ENCODE assay signal across 8 cellular contexts in the genomic region with DNA sequence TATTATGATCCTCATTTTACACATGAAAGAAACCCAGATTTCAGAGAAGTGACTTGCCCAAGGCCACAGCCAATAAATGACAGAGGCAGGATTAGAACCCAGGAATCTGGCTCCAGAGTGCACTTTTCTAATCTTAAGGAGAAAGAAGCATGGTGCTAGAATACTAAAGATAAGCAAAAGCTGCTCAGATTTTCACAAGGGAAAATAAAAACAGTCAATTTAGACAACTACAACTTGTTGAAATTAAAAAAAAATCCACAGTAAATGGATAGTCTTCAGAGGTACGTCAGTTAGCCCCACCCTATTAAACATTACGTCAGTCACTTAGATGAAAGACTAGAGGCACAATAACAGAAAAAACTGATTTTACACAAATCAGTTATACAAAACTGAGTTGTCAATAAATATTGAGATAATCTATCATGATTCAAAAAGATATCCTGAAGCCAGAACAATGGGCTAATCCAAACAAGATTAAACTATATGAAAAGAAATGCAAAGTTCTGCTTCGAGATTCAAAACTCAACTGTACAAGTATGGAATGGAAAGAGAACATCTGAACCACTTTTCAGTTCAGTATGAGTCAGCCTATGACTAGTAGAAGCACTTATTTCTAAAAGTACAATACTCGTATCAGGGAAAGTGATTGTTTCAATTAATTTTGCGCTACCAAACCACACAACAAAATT. TPM values are rescaled to one million over a fixed set of nuclear protein-coding genes. Genes with fewer than 3 reads are reported as not detected.
DNase-seq lines count a peak whose midpoint lies in the region.

No MANE protein-coding gene starts in this region.

- H3K4ac ChIP-seq in trophoblast cell (ENCODE audit: low read depth, low read length) = no peak overlapping the region

- no peaks in the 10 kb centered on the region for H3K36me3 ChIP-seq in GM23248 (ENCODE audit: low read depth)
- H3K36me3 ChIP-seq in effector memory CD4-positive, alpha-beta T cell (ENCODE audit: control insufficient read depth, insufficient read depth, low read length) = no peaks in the 10 kb centered on the region
- H3K36me3 ChIP-seq in trophoblast cell (ENCODE audit: control insufficient read depth in 1 of 2, insufficient read depth in 2 of 2, low read length in 2 of 2) = peaks cover 0 to 2% of the 10 kb centered on the region in 2 experiments

- peak overlapping the region; percentile 61 for H3K4me3 ChIP-seq in GM23248
- H3K4me3 ChIP-seq in effector memory CD4-positive, alpha-beta T cell (ENCODE audit: insufficient read depth, low read depth, low read length, poor library complexity, severe bottlenecking) = peak overlapping the region; percentile 16
- no peak overlapping the region for H3K4me3 ChIP-seq in trophoblast cell (ENCODE audit: low read depth, low read length)

- H2AK5ac ChIP-seq in trophoblast cell (ENCODE audit: low read length) = no peak overlapping the region

- intact Hi-C loops in head of caudate nucleus (cut with DNase I) = no loop called here

- H3K14ac ChIP-seq in trophoblast cell (ENCODE audit: low read length) = no peak overlapping the region

- H3K9ac ChIP-seq in GM23248 = peak overlapping the region; percentile 40
- H3K9ac ChIP-seq in trophoblast cell (ENCODE audit: low read length) = no peak overlapping the region

- peaks cover 52% of the 10 kb centered on the region for H3K4me1 ChIP-seq in GM23248 (ENCODE audit: insufficient read depth)
- peaks cover 32% of the 10 kb centered on the region for H3K4me1 ChIP-seq in effector memory CD4-positive, alpha-beta T cell (ENCODE audit: control insufficient read depth, insufficient read depth, low read length, poor library complexity, severe bottlenecking)
- peaks cover 0 to 4% of the 10 kb centered on the region in 2 experiments for H3K4me1 ChIP-seq in trophoblast cell (ENCODE audit: control insufficient read depth in 1 of 2, insufficient read depth in 2 of 2, low read length in 2 of 2)

- H3K27ac ChIP-seq in GM23248 (peak overlapping the region; percentile 74), trophoblast cell (ENCODE audit: low read depth, low read length) (peak overlapping the region; percentile 69)
- peak overlapping the region; percentile 60 for H3K27ac ChIP-seq in effector memory CD4-positive, alpha-beta T cell (ENCODE audit: insufficient read depth, low read length, poor library complexity, severe bottlenecking)

- 3 to 7% methylated on average over 5 of the region's 5 CpGs for WGBS in GM23248 (ENCODE audit: low coverage in 1 of 2, low lambda C conversion rate in 2 of 2, missing lambda C conversion rate in 2 of 2), 2 experiments
- WGBS in trophoblast cell (ENCODE audit: extremely low coverage, insufficient coverage, insufficient read length) = no CpG with 5 or more reads among the region's 5 CpGs

- peak; percentile 78 for DNase-seq in EL
- DNase-seq in GM23248 = peak; percentile 86
- peak; percentile 51 for DNase-seq in NCI-H460 (ENCODE audit: extremely low read depth, low read depth)
- no peak for DNase-seq in effector memory CD4-positive, alpha-beta T cell
- DNase-seq in trophoblast cell = peak in 1 of 2 donors; percentile 48
- no peak for DNase-seq in dedifferentiated amniotic fluid mesenchymal stem cell (ENCODE audit: extremely low spot score)
- DNase-seq in head of caudate nucleus = no peak
- no peak for DNase-seq in NCI-H524 (lab: John Stamatoyannopoulos, UW)

- H2BK120ac ChIP-seq in trophoblast cell (ENCODE audit: insufficient read depth, low read length, poor library complexity) = no peak overlapping the region

- peaks cover 6% of the 10 kb centered on the region; the same call in 1 of the 2 replicates for H4K20me1 ChIP-seq in GM23248 (ENCODE audit: insufficient read depth)

- no peak overlapping the region for H4K91ac ChIP-seq in trophoblast cell (ENCODE audit: low read depth, low read length)

- no peak overlapping the region for H4K8ac ChIP-seq in trophoblast cell (ENCODE audit: low read depth, low read length)

- no peak overlapping the region for H2BK5ac ChIP-seq in trophoblast cell (ENCODE audit: low read depth, low read length, poor library complexity)

- H2BK12ac ChIP-seq in trophoblast cell (ENCODE audit: low read length) = no peak overlapping the region

- peaks cover 42% of the 10 kb centered on the region for H3F3A ChIP-seq in GM23248 (ENCODE audit: insufficient read depth)

- peaks cover 2% of the 10 kb centered on the region for H3K79me1 ChIP-seq in trophoblast cell (ENCODE audit: low read length)

- H3K9me3 ChIP-seq in GM23248 (ENCODE audit: low read depth) (no peaks in the 10 kb centered on the region), trophoblast cell (ENCODE audit: insufficient read depth, low read depth, low read length) (no peaks in the 10 kb centered on the region)
- no peaks in the 10 kb centered on the region for H3K9me3 ChIP-seq in effector memory CD4-positive, alpha-beta T cell (ENCODE audit: control insufficient read depth, low read length)

- no peak overlapping the region for H3K23ac ChIP-seq in trophoblast cell (ENCODE audit: low read length)

- H2AFZ ChIP-seq in GM23248 (peak overlapping the region; percentile 31), trophoblast cell (ENCODE audit: insufficient read depth, low read length, poor library complexity) (no peak overlapping the region)

- in situ Hi-C loops in GM23248 (cut with MboI) = no loop called here

- H3K18ac ChIP-seq in trophoblast cell (ENCODE audit: low read length) = no peak overlapping the region

- H3K27me3 ChIP-seq in GM23248 (replicated peaks; ENCODE audit: insufficient read depth) = no peaks in the 10 kb centered on the region
- no peaks in the 10 kb centered on the region for H3K27me3 ChIP-seq in effector memory CD4-positive, alpha-beta T cell (replicated peaks; ENCODE audit: control insufficient read depth, insufficient read depth, low read length, poor library complexity, severe bottlenecking)
- H3K27me3 ChIP-seq in trophoblast cell (ENCODE audit: insufficient read depth, low read length) = no peaks in the 10 kb centered on the region

- no peaks in the 10 kb centered on the region for H3K9me2 ChIP-seq in GM23248 (ENCODE audit: insufficient read depth)

- H3K79me2 ChIP-seq in GM23248 (ENCODE audit: insufficient read depth) (peaks cover 92% of the 10 kb centered on the region), trophoblast cell (ENCODE audit: control insufficient read depth, insufficient read depth, low read length, poor library complexity) (peaks cover 7% of the 10 kb centered on the region)

- H3K4me2 ChIP-seq in GM23248 (ENCODE audit: unreplicated experiment) = peak overlapping the region; percentile 78
- no peak overlapping the region for H3K4me2 ChIP-seq in trophoblast cell (ENCODE audit: low read length)

- H4K12ac ChIP-seq in trophoblast cell (ENCODE audit: low read depth, low read length) = no peak overlapping the region

RNA-seq across cellular contexts. Expression of gene TMEM245, which starts 9.3 kb away (rescaled TPM):
- total RNA-seq in GM23248 (2014; rRNA removed; shearing (Covaris generic)) = 30.2 and 43.8 TPM in 2 replicates
- 20.7 and 20.8 TPM in 2 replicates for polyA plus RNA-seq in GM23248 (2016; fragmentation: Nextera tagmentation; extraction: Ambion mirVana)
- total RNA-seq in NCI-H460 (2014; rRNA removed; shearing (Covaris generic)) = 89.4 and 92.2 TPM in 2 replicates
- 38.4 and 47.6 TPM in 2 replicates for polyA plus RNA-seq in NCI-H460 (2014; cell fraction: nucleus; rRNA removed)
- polyA plus RNA-seq in trophoblast cell (2013) = 48.2 and 49.2 TPM in 2 replicates

RNA-seq across cellular contexts. Expression of gene FRRS1L, which starts 56.6 kb away (rescaled TPM):
- under 0.01 TPM in 1 of 2 replicates, not detected in the other for total RNA-seq in GM23248 (2014; rRNA removed; shearing (Covaris generic))
- polyA plus RNA-seq in GM23248 (2016; fragmentation: Nextera tagmentation; extraction: Ambion mirVana) = 0.20 TPM in 1 of 2 replicates, not detected in the other
- total RNA-seq in NCI-H460 (2014; rRNA removed; shearing (Covaris generic)) = not detected in 2 replicates
- polyA plus RNA-seq in NCI-H460 (2014; cell fraction: nucleus; rRNA removed) = not detected in 2 replicates
- polyA plus RNA-seq in trophoblast cell (2013) = 0.04 and 0.10 TPM in 2 replicates

Comparison
In these comparisons a context has a peak if more than half of its experiments do, and no peak if none do; other contexts are left out.
1. DNase-seq: peak in EL (single experiment), GM23248 (single experiment) and NCI-H460 (single experiment); none in effector memory CD4-positive, alpha-beta T cell (0 of 3), dedifferentiated amniotic fluid mesenchymal stem cell (single experiment), head of caudate nucleus (0 of 42) and NCI-H524 (0 of 2).
2. Peak in every context shown above with its lines, with median percentiles within 50 percentile points of each other: H3K27ac ChIP-seq.